Comparison of ENCODE assay signal across 8 cellular contexts in genomic region chr11:34988294-34989255, GRCh38.
DNase-seq lines count a peak whose midpoint lies in the region; TF ChIP-seq lines count a peak whose summit lies in the region.

No MANE protein-coding gene starts in this region.

- intact Hi-C loops in A673 (cut with micrococcal nuclease; ENCODE audit: unreplicated experiment) (no loop called here), thyroid gland (cut with DNase I) (no loop called here)

- TF ChIP-seq POLR2A in thyroid gland (IDR thresholded peaks at IDR 0.05) = no peak

- H3K36me3 ChIP-seq in MM.1S (replicated peaks; ENCODE audit: insufficient read depth, low read length) (no peaks in the 10 kb centered on the region), A673 (ENCODE audit: insufficient read depth, low read length, poor library complexity, severe bottlenecking) (peaks cover 11% of the 10 kb centered on the region), thyroid gland (peaks cover 7 to 15% of the 10 kb centered on the region in 2 donors)

- H3K9me3 ChIP-seq in MM.1S (replicated peaks; ENCODE audit: insufficient read depth, low read length) (no peaks in the 10 kb centered on the region), A673 (ENCODE audit: low read depth, low read length, poor library complexity, severe bottlenecking) (no peaks in the 10 kb centered on the region), thyroid gland (no peaks in the 10 kb centered on the region)

- H3K9ac ChIP-seq in MM.1S (ENCODE audit: low read length) = no peak overlapping the region

- H3K4me1 ChIP-seq in MM.1S (ENCODE audit: low read length) (peaks cover 30% of the 10 kb centered on the region), A673 (ENCODE audit: insufficient read depth, low read length, poor library complexity, severe bottlenecking) (no peaks in the 10 kb centered on the region), thyroid gland (peaks cover 5 to 8% of the 10 kb centered on the region in 2 donors)

- no TSS peak for BruUV-seq in A673 (replicated peaks; lab: Mats Ljungman, UMichigan)

- no peaks in the 10 kb centered on the region for H4K20me1 ChIP-seq in MM.1S (ENCODE audit: insufficient read depth, low read length)

- 94 to 95% methylated on average over 4 of the region's 4 CpGs for WGBS in thyroid gland, 2 donors

- DNase-seq in GDM1 (lab: John Stamatoyannopoulos, UW) (peak; percentile 5), H4 (ENCODE audit: low spot score) (peak; percentile 57), MM.1S (peak; percentile 55), fibroblast of mammary gland (ENCODE audit: low read depth) (peak; percentile 34), A673 (ENCODE audit: low spot score) (no peak), thyroid gland (no peak)
- no peak for DNase-seq in activated CD4-positive, alpha-beta T cell treated with anti-CD3 and anti-CD28 coated beads, Interleukin-2, amount 50 U/mL, for 48 hours
- no peak for DNase-seq in activated CD4-positive, alpha-beta T cell treated with anti-CD3 and anti-CD28 coated beads for 1 hour

- H3K79me2 ChIP-seq in MM.1S (ENCODE audit: low read length) = peaks cover 5% of the 10 kb centered on the region; the same call in 1 of the 2 replicates

- peak overlapping the region; percentile 52; the same call in 1 of the 2 replicates for H3K27ac ChIP-seq in MM.1S (ENCODE audit: low read length)
- no peak overlapping the region for H3K27ac ChIP-seq in A673 (ENCODE audit: low read depth, low read length, poor library complexity, severe bottlenecking)
- H3K27ac ChIP-seq in thyroid gland = no peak overlapping the region

- no peak overlapping the region for H2AFZ ChIP-seq in MM.1S (ENCODE audit: low read length)

- CTCF ChIA-PET in A673 (lab: Charles Lee) = no interaction called here

- TF ChIP-seq CTCF in MM.1S (IDR thresholded peaks at IDR 0.05; ENCODE audit: low read length) = no peak
- TF ChIP-seq CTCF in fibroblast of mammary gland (conservative IDR thresholded peaks at IDR 0.05; ENCODE audit: control insufficient read depth, insufficient read depth, low read depth, low read length) = no peak
- TF ChIP-seq CTCF in A673 (conservative IDR thresholded peaks at IDR 0.05; ENCODE audit: low read depth, low read length) = no peak
- no peak for TF ChIP-seq CTCF in thyroid gland (IDR thresholded peaks at IDR 0.05)

- H3K9me2 ChIP-seq in MM.1S (replicated peaks; ENCODE audit: insufficient read depth, low read length) = no peaks in the 10 kb centered on the region

- H3K4me2 ChIP-seq in MM.1S (ENCODE audit: low read depth, low read length) = peak overlapping the region; percentile 67

- H3F3A ChIP-seq in MM.1S (ENCODE audit: insufficient read depth, low read length) = peaks cover 15% of the 10 kb centered on the region

- H3K27me3 ChIP-seq in MM.1S (replicated peaks; ENCODE audit: insufficient read depth, low read length) = no peaks in the 10 kb centered on the region
- H3K27me3 ChIP-seq in A673 (replicated peaks; ENCODE audit: insufficient read depth, low read depth, low read length, poor library complexity) = no peaks in the 10 kb centered on the region
- H3K27me3 ChIP-seq in thyroid gland = no peaks in the 10 kb centered on the region

- H3K4me3 ChIP-seq in MM.1S (ENCODE audit: low read length) (peak overlapping the region; percentile 20; the same call in 1 of the 2 replicates), fibroblast of mammary gland (ENCODE audit: control insufficient read depth, low read depth, low read length) (no peak overlapping the region), A673 (ENCODE audit: low read depth, low read length, poor library complexity, severe bottlenecking) (no peak overlapping the region), thyroid gland (replicated peaks in 1 of 3) (no peak overlapping the region)

- POLR2A ChIA-PET in A673 (lab: Charles Lee; ENCODE audit: low non-redundant PET) = no interaction called here

Comparison
In these comparisons a context has a peak if more than half of its experiments do, and no peak if none do; other contexts are left out.
1. DNase-seq: peak in GDM1 (single experiment), H4 (single experiment), MM.1S (single experiment) and fibroblast of mammary gland (single experiment); none in A673 (single experiment), activated CD4-positive, alpha-beta T cell treated with anti-CD3 and anti-CD28 coated beads, Interleukin-2, amount 50 U/mL, for 48 hours (0 of 2), activated CD4-positive, alpha-beta T cell treated with anti-CD3 and anti-CD28 coated beads for 1 hour (single experiment) and thyroid gland (0 of 2).